In genomic region chr2:234137400-234138014, GRCh38 we compare ENCODE assay signal across 1 cellular context.
TF ChIP-seq lines count a peak whose summit lies in the region.

No MANE protein-coding gene starts in this region.

TF ChIP-seq in A549, 52 proteins besides CTCF, POLR2A, EP300 and RAD21 (continued from another document):
- TF ChIP-seq, protein P1, sequence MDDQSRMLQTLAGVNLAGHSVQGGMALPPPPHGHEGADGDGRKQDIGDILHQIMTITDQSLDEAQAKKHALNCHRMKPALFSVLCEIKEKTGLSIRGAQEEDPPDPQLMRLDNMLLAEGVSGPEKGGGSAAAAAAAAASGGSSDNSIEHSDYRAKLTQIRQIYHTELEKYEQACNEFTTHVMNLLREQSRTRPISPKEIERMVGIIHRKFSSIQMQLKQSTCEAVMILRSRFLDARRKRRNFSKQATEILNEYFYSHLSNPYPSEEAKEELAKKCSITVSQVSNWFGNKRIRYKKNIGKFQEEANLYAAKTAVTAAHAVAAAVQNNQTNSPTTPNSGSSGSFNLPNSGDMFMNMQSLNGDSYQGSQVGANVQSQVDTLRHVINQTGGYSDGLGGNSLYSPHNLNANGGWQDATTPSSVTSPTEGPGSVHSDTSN (IDR thresholded peaks at IDR 0.05): no peak
- TF ChIP-seq FOSL2 (IDR thresholded peaks at IDR 0.05) (peak; percentile 8; the same call in 1 of the 2 replicates), FOSL2 (CRISPR knock-in tag; IDR thresholded peaks at IDR 0.05) (peak; percentile 58; the same call in 1 of the 2 replicates), MAFK (IDR thresholded peaks at IDR 0.05; ENCODE audit: partially characterized antibody) (peak; percentile 23)
TF ChIP-seq in A549: peak in this region for 7.
